In genomic region chr11:115051938-115052590, GRCh38 we compare ENCODE assay signal across 31 cellular contexts.
"Had no signal": no experiment of that assay in that cellular context is flagged by ENCODE, and none has a peak within 500 bp of the region (broad histone marks: within the 10 kb centered on the region; RNA-seq: fewer than 3 reads in every experiment).

No MANE protein-coding gene starts in this region.

- DNase-seq: activated B cell treated with CpG ODN at 0.5 μM for 24 hours; activated CD4-positive, alpha-beta T cell treated with anti-CD3 and anti-CD28 coated beads for 48 hours; activated CD4-positive, alpha-beta T cell treated with anti-CD3 and anti-CD28 coated beads, Interleukin-2, amount 50 U/mL, for 1 hour; activated CD4-positive, alpha-beta T cell treated with anti-CD3 and anti-CD28 coated beads, Interleukin-2, amount 50 U/mL, for 48 hours; activated CD8-positive, alpha-beta memory T cell treated with anti-CD3 and anti-CD28 coated beads, Interleukin-2, amount 10 ng/mL, durations not matched to agents 7 days and 5 days; activated CD8-positive, alpha-beta memory T cell treated with anti-CD3 and anti-CD28 coated beads, Interleukin-2, amount 50 U/mL, for 4 hours; activated CD8-positive, alpha-beta T cell treated with anti-CD3 and anti-CD28 coated beads, Interleukin-2, amount 10 ng/mL, durations not matched to agents 7 days and 5 days; activated gamma-delta T cell; activated naive CD4-positive, alpha-beta T cell; activated naive CD4-positive, alpha-beta T cell treated with anti-CD3 and anti-CD28 coated beads, Interleukin-2, amount 10 ng/mL, durations not matched to agents 7 days and 5 days; activated naive CD8-positive, alpha-beta T cell treated with anti-CD3 and anti-CD28 coated beads, Interleukin-2, amount 10 ng/mL, durations not matched to agents 7 days and 5 days; activated T-cell treated with anti-CD3 and anti-CD28 coated beads, Interleukin-2, amount 50 U/mL, for 24 hours; activated T-cell treated with anti-CD3 and anti-CD28 coated beads, Interleukin-2, amount 50 U/mL, for 72 hours; colonic mucosa; effector CD8-positive, alpha-beta T cell; foreskin keratinocyte; gastrocnemius medialis; glutamatergic neuron; heart left ventricle; T-helper 1 cell; T-helper 17 cell; T1000 had no signal

- H3K9me3 ChIP-seq: colonic mucosa had no signal

- H3K4me3 Mint-ChIP-seq: activated B cell treated with CpG ODN at 0.5 μM for 24 hours; activated CD8-positive, alpha-beta memory T cell treated with anti-CD3 and anti-CD28 coated beads, Interleukin-2, amount 10 ng/mL, durations not matched to agents 7 days and 5 days; activated CD8-positive, alpha-beta T cell treated with anti-CD3 and anti-CD28 coated beads, Interleukin-2, amount 10 ng/mL, durations not matched to agents 7 days and 5 days; activated naive CD4-positive, alpha-beta T cell treated with anti-CD3 and anti-CD28 coated beads, Interleukin-2, amount 10 ng/mL, durations not matched to agents 7 days and 5 days; activated naive CD8-positive, alpha-beta T cell treated with anti-CD3 and anti-CD28 coated beads, Interleukin-2, amount 10 ng/mL, durations not matched to agents 7 days and 5 days; activated T-cell treated with anti-CD3 and anti-CD28 coated beads, Interleukin-2, amount 50 U/mL, for 24 hours; activated T-cell treated with anti-CD3 and anti-CD28 coated beads, Interleukin-2, amount 50 U/mL, for 72 hours; central memory CD8-positive, alpha-beta T cell; T-helper 17 cell; T-helper 2 cell treated with Interferon-gamma antibody and Interleukin-4, amounts not matched to agents 5 μg/mL and 100 μg/mL, for 36 hours had no signal

- H3K4me1 Mint-ChIP-seq: activated B cell treated with CpG ODN at 0.5 μM for 24 hours; activated CD8-positive, alpha-beta memory T cell treated with anti-CD3 and anti-CD28 coated beads, Interleukin-2, amount 10 ng/mL, durations not matched to agents 7 days and 5 days; activated naive CD4-positive, alpha-beta T cell treated with anti-CD3 and anti-CD28 coated beads, Interleukin-2, amount 10 ng/mL, durations not matched to agents 7 days and 5 days; activated naive CD8-positive, alpha-beta T cell treated with anti-CD3 and anti-CD28 coated beads, Interleukin-2, amount 10 ng/mL, durations not matched to agents 7 days and 5 days; central memory CD8-positive, alpha-beta T cell; T-helper 17 cell had no signal

- H3K4me1 ChIP-seq: ascending aorta, breast epithelium, colonic mucosa, foreskin keratinocyte, gastrocnemius medialis had no signal

- H3K27ac ChIP-seq: ascending aorta, breast epithelium, colonic mucosa, foreskin keratinocyte, gastrocnemius medialis, heart left ventricle, WERI-Rb-1 had no signal

- H3K27ac Mint-ChIP-seq: activated B cell treated with CpG ODN at 0.5 μM for 24 hours; activated CD8-positive, alpha-beta memory T cell treated with anti-CD3 and anti-CD28 coated beads, Interleukin-2, amount 10 ng/mL, durations not matched to agents 7 days and 5 days; activated CD8-positive, alpha-beta T cell treated with anti-CD3 and anti-CD28 coated beads, Interleukin-2, amount 10 ng/mL, durations not matched to agents 7 days and 5 days; activated naive CD4-positive, alpha-beta T cell treated with anti-CD3 and anti-CD28 coated beads, Interleukin-2, amount 10 ng/mL, durations not matched to agents 7 days and 5 days; activated naive CD4-positive, alpha-beta T cell treated with anti-CD3 and anti-CD28 coated beads, Interleukin-2, amount 50 U/mL, for 72 hours; activated naive CD8-positive, alpha-beta T cell treated with anti-CD3 and anti-CD28 coated beads, Interleukin-2, amount 10 ng/mL, durations not matched to agents 7 days and 5 days; activated T-cell treated with anti-CD3 and anti-CD28 coated beads, Interleukin-2, amount 50 U/mL, for 24 hours; activated T-cell treated with anti-CD3 and anti-CD28 coated beads, Interleukin-2, amount 50 U/mL, for 72 hours; brain; T-helper 17 cell; T-helper 2 cell treated with Interferon-gamma antibody and Interleukin-4, amounts not matched to agents 5 μg/mL and 100 μg/mL, for 36 hours had no signal

- H3K27me3 Mint-ChIP-seq: activated B cell treated with CpG ODN at 0.5 μM for 24 hours; activated CD8-positive, alpha-beta memory T cell treated with anti-CD3 and anti-CD28 coated beads, Interleukin-2, amount 10 ng/mL, durations not matched to agents 7 days and 5 days; activated naive CD4-positive, alpha-beta T cell treated with anti-CD3 and anti-CD28 coated beads, Interleukin-2, amount 10 ng/mL, durations not matched to agents 7 days and 5 days; activated naive CD8-positive, alpha-beta T cell treated with anti-CD3 and anti-CD28 coated beads, Interleukin-2, amount 10 ng/mL, durations not matched to agents 7 days and 5 days; activated T-cell treated with anti-CD3 and anti-CD28 coated beads, Interleukin-2, amount 50 U/mL, for 24 hours; T-helper 17 cell had no signal

- H3K36me3 Mint-ChIP-seq: activated CD8-positive, alpha-beta memory T cell treated with anti-CD3 and anti-CD28 coated beads, Interleukin-2, amount 10 ng/mL, durations not matched to agents 7 days and 5 days; activated naive CD4-positive, alpha-beta T cell treated with anti-CD3 and anti-CD28 coated beads, Interleukin-2, amount 10 ng/mL, durations not matched to agents 7 days and 5 days; activated naive CD4-positive, alpha-beta T cell treated with anti-CD3 and anti-CD28 coated beads, Interleukin-2, amount 50 U/mL, for 72 hours; activated naive CD8-positive, alpha-beta T cell treated with anti-CD3 and anti-CD28 coated beads, Interleukin-2, amount 10 ng/mL, durations not matched to agents 7 days and 5 days; brain had no signal

- H3K36me3 ChIP-seq: ascending aorta, breast epithelium, colonic mucosa, gastrocnemius medialis, heart left ventricle, WERI-Rb-1 had no signal

- H3K27me3 ChIP-seq: ascending aorta, colonic mucosa, foreskin keratinocyte, gastrocnemius medialis, heart left ventricle had no signal

- ATAC-seq: activated CD4-positive, CD25-positive, alpha-beta regulatory T cell treated with anti-CD3 and anti-CD28 coated beads, Interleukin-2, amount 50 U/mL, for 24 hours; activated CD8-positive, alpha-beta memory T cell treated with anti-CD3 and anti-CD28 coated beads, Interleukin-2, amount 10 ng/mL, durations not matched to agents 7 days and 5 days; activated CD8-positive, alpha-beta T cell treated with anti-CD3 and anti-CD28 coated beads, Interleukin-2, amount 10 ng/mL, durations not matched to agents 7 days and 5 days; activated naive CD4-positive, alpha-beta T cell treated with anti-CD3 and anti-CD28 coated beads, Interleukin-2, amount 50 U/mL, for 72 hours; activated T-cell treated with anti-CD3 and anti-CD28 coated beads, Interleukin-2, amount 50 U/mL, for 72 hours; esophagus mucosa; foreskin keratinocyte; gastrocnemius medialis; heart left ventricle; T-helper 17 cell had no signal

- H3K4me3 ChIP-seq: ascending aorta, breast epithelium, colonic mucosa, gastrocnemius medialis, heart left ventricle had no signal
